ENCODE assay signal across 8 cellular contexts in the genomic region with DNA sequence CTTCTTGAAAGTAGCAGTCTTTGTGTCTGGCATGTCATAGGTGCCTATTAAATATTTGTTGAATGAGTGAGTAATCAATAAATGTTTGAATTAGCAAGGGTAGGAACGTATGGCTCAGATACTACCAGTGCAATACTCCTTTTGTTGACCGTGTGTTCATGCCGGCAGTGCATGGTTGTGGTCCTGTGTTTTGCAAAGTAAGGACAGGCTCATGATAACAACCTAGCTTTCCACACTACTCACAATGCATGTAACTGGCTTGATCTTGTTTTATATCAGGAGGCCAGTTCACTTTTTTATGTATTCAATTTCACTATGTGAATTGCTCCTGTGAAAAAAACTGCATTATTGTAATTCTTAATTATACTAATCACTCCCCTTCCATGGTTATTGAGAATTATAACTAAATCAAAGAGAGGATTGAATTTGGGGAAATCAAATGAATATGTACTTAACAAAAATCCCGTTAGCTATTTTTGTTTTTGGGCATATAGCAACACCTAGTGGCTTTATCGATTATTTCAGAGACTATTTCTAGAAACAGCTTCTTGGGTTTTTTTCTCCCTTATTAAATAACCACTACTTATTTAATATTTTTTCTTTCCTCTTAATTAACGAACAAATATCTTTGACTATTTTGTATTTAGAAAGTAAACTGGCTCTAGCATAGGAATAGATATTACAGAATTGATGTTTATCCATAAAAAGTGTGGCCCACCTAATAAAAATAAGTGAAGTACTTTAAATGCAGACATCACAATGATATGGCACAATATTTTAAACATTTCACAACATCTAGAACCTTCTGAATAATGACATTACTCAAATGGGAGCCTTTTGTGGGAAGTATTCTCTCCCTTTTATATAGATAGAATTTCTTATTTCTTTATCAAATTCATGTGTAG.
DNase-seq lines count a peak whose midpoint lies in the region; ATAC-seq and TF ChIP-seq lines count a peak whose summit lies in the region.

No MANE protein-coding gene starts in this region.

- H3K27ac ChIP-seq in C4-2B = no peak overlapping the region
- H3K27ac ChIP-seq in IMR-90 (ENCODE audit: insufficient read depth, low read length) = no peak overlapping the region
- H3K27ac ChIP-seq in liver (ENCODE audit: low read depth in 1 of 2, low read length in 2 of 2) = no peak overlapping the region

- no peak overlapping the region for H2BK15ac ChIP-seq in IMR-90 (ENCODE audit: low read depth, low read length)

- TF ChIP-seq POLR2A in IMR-90 (IDR thresholded peaks at IDR 0.05; ENCODE audit: low read depth, low read length) = no peak

- H3K18ac ChIP-seq in IMR-90 (ENCODE audit: low read depth, low read length) = no peak overlapping the region

- no peak overlapping the region for H3K56ac ChIP-seq in IMR-90 (ENCODE audit: extremely low read depth, insufficient read depth, low read length)

- no peak overlapping the region for H4K8ac ChIP-seq in IMR-90 (ENCODE audit: low read depth in 2 of 2, low read length in 2 of 2)

- no peak overlapping the region for H3K4me2 ChIP-seq in IMR-90 (ENCODE audit: low read depth, low read length)

- 0 out of 2 replicates have a peak, but pooled peaks cover 2% of the 10 kb centered on the region for H3K9me1 ChIP-seq in IMR-90 (ENCODE audit: insufficient read depth, low read length)

- H2AK5ac ChIP-seq in IMR-90 (ENCODE audit: low read depth, low read length) = no peak overlapping the region

- TF ChIP-seq RAD21 in IMR-90 (IDR thresholded peaks at IDR 0.05; ENCODE audit: low read length) (peak; percentile 66), liver (IDR thresholded peaks at IDR 0.05) (peak; percentile 77 to 78)

- no peak overlapping the region for H3K14ac ChIP-seq in IMR-90 (replicated peaks; ENCODE audit: low read depth, low read length)

- peak overlapping the region; percentile 65; the same call in 1 of the 2 replicates for H3K23ac ChIP-seq in IMR-90 (ENCODE audit: low read depth, low read length)

- no peaks in the 10 kb centered on the region for H3K27me3 ChIP-seq in IMR-90 (ENCODE audit: control insufficient read depth, insufficient read depth, low read length)
- H3K27me3 ChIP-seq in liver (ENCODE audit: control insufficient read depth in 4 of 4, insufficient read depth in 4 of 4, low read length in 3 of 4) = no peaks in the 10 kb centered on the region

- no TSS peak for BruUV-seq in IMR-90 (replicated peaks; lab: Mats Ljungman, UMichigan)

- H3K27me3 Mint-ChIP-seq in activated T-cell treated with anti-CD3 and anti-CD28 coated beads, Interleukin-2, amount 50 U/mL, for 24 hours = no peaks in the 10 kb centered on the region

- H2BK20ac ChIP-seq in IMR-90 (ENCODE audit: low read depth, low read length) = no peak overlapping the region

- H3K4me3 Mint-ChIP-seq in activated T-cell treated with anti-CD3 and anti-CD28 coated beads, Interleukin-2, amount 50 U/mL, for 24 hours = no peak overlapping the region

- no peaks in the 10 kb centered on the region for H3K4me1 ChIP-seq in IMR-90 (ENCODE audit: control insufficient read depth, insufficient read depth, low read length)
- no peaks in the 10 kb centered on the region for H3K4me1 ChIP-seq in liver (ENCODE audit: control insufficient read depth in 4 of 4, insufficient read depth in 4 of 4, low read length in 3 of 4)

- no peaks in the 10 kb centered on the region for H3K9me3 ChIP-seq in IMR-90 (ENCODE audit: control insufficient read depth, insufficient read depth, low read length)
- H3K9me3 ChIP-seq in liver (ENCODE audit: control insufficient read depth in 4 of 4, low read length in 3 of 4) = no peaks in the 10 kb centered on the region

- DNase-seq in IMR-90 (peak; percentile 45), astrocyte of the cerebellum (ENCODE audit: low read depth) (peak; percentile 23), GDM1 (lab: John Stamatoyannopoulos, UW) (no peak), T-helper 9 cell (no peak)
- DNase-seq in activated T-cell treated with anti-CD3 and anti-CD28 coated beads, Interleukin-2, amount 50 U/mL, for 24 hours = no peak
- DNase-seq in stimulated activated naive CD8-positive, alpha-beta T cell treated with anti-CD3 and anti-CD28 coated beads, Interleukin-15, Interleukin-2, amounts not matched to agents 100 U/mL and 50 U/mL, for 24 hours = no peak

- H4K91ac ChIP-seq in IMR-90 (ENCODE audit: insufficient read depth, low read depth, low read length) = no peak overlapping the region

- in situ Hi-C loops in IMR-90 (cut with MboI; ENCODE audit: low sequenced_read_pairs) = loop anchor here (5.0 kb wide), 1 partner anchor 64 kb away; no protein-coding TSS in a partner anchor
- in situ Hi-C loops in astrocyte of the cerebellum (cut with HindIII; ENCODE audit: low sequenced_read_pairs) = loop anchor here (10.0 kb wide), 1 partner anchor 66 kb away; no protein-coding TSS in a partner anchor

- H3K4me3 ChIP-seq in IMR-90 (ENCODE audit: insufficient read depth, low read depth, low read length) (no peak overlapping the region), astrocyte of the cerebellum (ENCODE audit: low read depth, low read length) (no peak overlapping the region), liver (ENCODE audit: low read depth in 1 of 3, low read length in 3 of 3) (no peak overlapping the region)

- POLR2A ChIA-PET in IMR-90 (lab: Charles Lee; ENCODE audit: unreplicated experiment) = no interaction called here

- no peak overlapping the region for H2AFZ ChIP-seq in IMR-90 (replicated peaks; ENCODE audit: low read length, poor library complexity)

- peaks cover 16% of the 10 kb centered on the region for H3K36me3 Mint-ChIP-seq in activated T-cell treated with anti-CD3 and anti-CD28 coated beads, Interleukin-2, amount 50 U/mL, for 24 hours (ENCODE audit: low read depth)

- H3K36me3 ChIP-seq in IMR-90 (ENCODE audit: control insufficient read depth, insufficient read depth, low read length) = no peaks in the 10 kb centered on the region; the same call in 1 of the 2 replicates
- no peaks in the 10 kb centered on the region for H3K36me3 ChIP-seq in liver (ENCODE audit: control insufficient read depth in 4 of 4, insufficient read depth in 3 of 4, low read depth in 1 of 4, low read length in 3 of 4)

- CTCF ChIA-PET in IMR-90 (lab: Yijun Ruan, JAX) = interaction anchor here (0.6 to 1.1 kb wide), 6 partner anchors 21 to 696 kb away, joined by 3 to 7 read pairs (median 4); no protein-coding TSS in a partner anchor

- no peak overlapping the region for H3K4ac ChIP-seq in IMR-90 (ENCODE audit: low read depth, low read length)

- H4K5ac ChIP-seq in IMR-90 (ENCODE audit: low read depth, low read length) = no peak overlapping the region

- no peak overlapping the region for H2BK120ac ChIP-seq in IMR-90 (ENCODE audit: low read depth, low read length)

- H4K20me1 ChIP-seq in IMR-90 (ENCODE audit: insufficient read depth, low read length) = peaks cover 2% of the 10 kb centered on the region; the same call in 1 of the 2 replicates

- no peaks in the 10 kb centered on the region for H3K9me3 Mint-ChIP-seq in activated T-cell treated with anti-CD3 and anti-CD28 coated beads, Interleukin-2, amount 50 U/mL, for 24 hours

- H3K79me1 ChIP-seq in IMR-90 (ENCODE audit: low read depth in 1 of 2, low read length in 2 of 2) = peaks cover 0 to 3% of the 10 kb centered on the region in 2 experiments; a peak in 1 of 4 replicates

- TF ChIP-seq CTCF in C4-2B (conservative IDR thresholded peaks at IDR 0.05) = peak; percentile 75
- peak; percentile 67 for TF ChIP-seq CTCF in IMR-90 (conservative IDR thresholded peaks at IDR 0.05; ENCODE audit: low read depth, low read length)
- TF ChIP-seq CTCF in astrocyte of the cerebellum (IDR thresholded peaks at IDR 0.05; ENCODE audit: low read depth, low read length, missing control alignments) = peak; percentile 23
- TF ChIP-seq CTCF in liver (IDR thresholded peaks at IDR 0.05; ENCODE audit: low read depth, low read length, missing input control) = peak; percentile 37

- intact Hi-C loops in IMR-90 (cut with micrococcal nuclease) = loop anchor here (1.0 to 2.0 kb wide), 4 partner anchors 51 to 504 kb away; no protein-coding TSS in a partner anchor

- dilution Hi-C loops in IMR-90 (cut with HindIII; ENCODE audit: low sequenced_read_pairs, unreplicated experiment) = no loop called here

- H3K4me1 Mint-ChIP-seq in activated T-cell treated with anti-CD3 and anti-CD28 coated beads, Interleukin-2, amount 50 U/mL, for 24 hours (ENCODE audit: low read depth) = no peaks in the 10 kb centered on the region

- WGBS in IMR-90 (ENCODE audit: extremely low coverage in 2 of 2, insufficient read length in 1 of 2), 2 experiments = 100% methylated on average over 1 to 2 of the region's 6 CpGs
- WGBS in liver = 49% methylated on average over 6 of the region's 6 CpGs

- ATAC-seq in IMR-90 (ENCODE audit: low read depth) = 0 out of 2 replicates have a peak, but pooled peaks have one; percentile 32
- ATAC-seq in stimulated activated naive CD8-positive, alpha-beta T cell treated with anti-CD3 and anti-CD28 coated beads, Interleukin-15, Interleukin-2, amounts not matched to agents 100 U/mL and 50 U/mL, for 24 hours = no peak

- no peak overlapping the region for H2BK5ac ChIP-seq in IMR-90 (ENCODE audit: low read depth, low read length, poor library complexity, severe bottlenecking)

- H2AK9ac ChIP-seq in IMR-90 (replicated peaks; ENCODE audit: low read depth, low read length, poor library complexity) = no peak overlapping the region

- H3K27ac Mint-ChIP-seq in activated T-cell treated with anti-CD3 and anti-CD28 coated beads, Interleukin-2, amount 50 U/mL, for 24 hours = no peak overlapping the region

- H3K9ac ChIP-seq in IMR-90 (ENCODE audit: low read depth, low read length) (no peak overlapping the region), liver (ENCODE audit: low read depth in 1 of 2, low read length in 2 of 2) (no peak overlapping the region)

TF ChIP-seq in IMR-90, 13 proteins besides CTCF, POLR2A, EP300 and RAD21:
- TF ChIP-seq SMC3 (IDR thresholded peaks at IDR 0.05; ENCODE audit: low read depth, low read length) (peak; percentile 58; the same call in 1 of the 2 replicates), NFE2L2 (IDR thresholded peaks at IDR 0.05; ENCODE audit: low read depth, low read length) (no peak), MAFK (IDR thresholded peaks at IDR 0.05; ENCODE audit: low read depth, low read length) (no peak), CEBPB (IDR thresholded peaks at IDR 0.05; ENCODE audit: low read depth, low read length) (0 out of 2 replicates have a peak, but pooled peaks have one; percentile 3), RFX5 (IDR thresholded peaks at IDR 0.05; ENCODE audit: low read depth, low read length) (no peak)

TF ChIP-seq in liver, 16 proteins besides CTCF, POLR2A, EP300 and RAD21 (continues in another document):
- TF ChIP-seq RXRA (IDR thresholded peaks at IDR 0.05) (no peak), GABPA (IDR thresholded peaks at IDR 0.05 in 1 of 2, conservative IDR thresholded peaks at IDR 0.05 in 1 of 2) (no peak), FOXA2 (IDR thresholded peaks at IDR 0.05) (no peak), JUND (IDR thresholded peaks at IDR 0.05) (no peak), HNF4G (IDR thresholded peaks at IDR 0.05) (no peak)

Comparison
In these comparisons a context has a peak if more than half of its experiments do, and no peak if none do; other contexts are left out.
1. CTCF ChIP-seq: peak in every context shown above with its lines; median percentile 75 in C4-2B; 67 in IMR-90; 37 in liver; 23 in astrocyte of the cerebellum.
2. DNase-seq: peak in IMR-90 (single experiment) and astrocyte of the cerebellum (single experiment); none in activated T-cell treated with anti-CD3 and anti-CD28 coated beads, Interleukin-2, amount 50 U/mL, for 24 hours (single experiment), GDM1 (single experiment), T-helper 9 cell (single experiment) and stimulated activated naive CD8-positive, alpha-beta T cell treated with anti-CD3 and anti-CD28 coated beads, Interleukin-15, Interleukin-2, amounts not matched to agents 100 U/mL and 50 U/mL, for 24 hours (single experiment).